Comparison of ENCODE assay signal across 1 cellular context in genomic region chr2:113032737-113033136, GRCh38.
A peak's percentile ranks its signal among the peaks of the same experiment; 100 is the strongest.
TF ChIP-seq lines count a peak whose summit lies in the region.

No MANE protein-coding gene starts in this region.

TF ChIP-seq in K562, 482 proteins besides CTCF, POLR2A, EP300 and RAD21:
- TF ChIP-seq JUND (IDR thresholded peaks at IDR 0.05; ENCODE audit: borderline replicate concordance, low read depth, low read length) (no peak), JUND (tag; IDR thresholded peaks at IDR 0.05; ENCODE audit: borderline replicate concordance, low read depth, low read length) (0 out of 3 replicates have a peak, but pooled peaks have one; percentile 18), ZNF696 (CRISPR knock-in tag; conservative IDR thresholded peaks at IDR 0.05) (no peak), SP1 (CRISPR knock-in tag; IDR thresholded peaks at IDR 0.05) (no peak), NFIC (IDR thresholded peaks at IDR 0.05) (no peak), CBFA2T3 (IDR thresholded peaks at IDR 0.05) (0 out of 2 replicates have a peak, but pooled peaks have one; percentile 3), MCM5 (IDR thresholded peaks at IDR 0.05; ENCODE audit: low read depth) (no peak), CHD2 (IDR thresholded peaks at IDR 0.05; ENCODE audit: low read depth, low read length) (no peak)
